ENCODE assay signal across 8 cellular contexts in the genomic region with DNA sequence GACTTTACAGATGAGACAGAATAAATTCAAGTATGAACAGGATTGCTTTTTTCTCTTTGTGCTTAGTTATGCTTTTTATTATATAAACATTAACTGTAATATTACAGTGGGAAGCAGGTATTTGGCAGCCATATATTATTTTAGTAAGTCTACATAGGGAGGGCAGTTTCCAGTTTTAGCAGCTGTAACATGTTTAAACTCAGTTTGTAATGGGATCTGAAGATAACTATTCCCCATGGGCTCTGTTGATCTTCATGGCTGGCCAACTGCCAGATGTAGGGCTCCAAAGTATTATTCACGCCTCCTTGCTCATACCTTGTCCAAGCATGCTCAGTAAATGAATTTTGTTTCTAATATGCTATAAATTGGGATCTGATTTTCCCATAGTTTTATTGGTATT.
DNase-seq lines count a peak whose midpoint lies in the region; ATAC-seq and TF ChIP-seq lines count a peak whose summit lies in the region.

No MANE protein-coding gene starts in this region.

- peak overlapping the region; percentile 42 for H3K4me3 Mint-ChIP-seq in CD4-positive, alpha-beta T cell
- peak overlapping the region; percentile 51 for H3K4me3 Mint-ChIP-seq in activated naive CD8-positive, alpha-beta T cell treated with anti-CD3 and anti-CD28 coated beads, Interleukin-2, amount 10 ng/mL, durations not matched to agents 7 days and 5 days

- in situ Hi-C loops in KBM-7 (cut with MboI; ENCODE audit: low pct_unique_long_range_greater_than_20kb, low sequenced_read_pairs) = no loop called here

- POLR2A ChIA-PET in CD4-positive, alpha-beta T cell (lab: Charles Lee) = interaction anchor here (0.9 to 1.9 kb wide), 5 partner anchors 28 to 187 kb away, joined by 3 to 24 read pairs (median 4); no protein-coding TSS in a partner anchor
- POLR2A ChIA-PET in activated naive CD8-positive, alpha-beta T cell treated with anti-CD3 and anti-CD28 coated beads, Interleukin-2, amount 10 ng/mL, durations not matched to agents 7 days and 5 days (lab: Charles Lee) = interaction anchor here (0.5 to 2.7 kb wide), 8 partner anchors 10 to 183 kb away, joined by 3 to 27 read pairs (median 4); no protein-coding TSS in a partner anchor

- CTCF ChIA-PET in CD4-positive, alpha-beta T cell (lab: Charles Lee) = interaction anchor here (1.5 kb wide), 1 partner anchor 46 kb away, joined by 6 read pairs; no protein-coding TSS in a partner anchor

- H3K4me1 ChIP-seq in tibial nerve = peaks cover 5 to 75% (median 49%) of the 10 kb centered on the region in 4 donors

- intact Hi-C loops in CD4-positive, alpha-beta T cell (cut with DNase I, micrococcal nuclease) = loop anchor here (2.0 to 10.0 kb wide), 4 partner anchors 15 to 49 kb away; no protein-coding TSS in a partner anchor

- no peak overlapping the region for H3K4me3 ChIP-seq in tibial nerve

- TF ChIP-seq CTCF in CD4-positive, alpha-beta T cell (IDR thresholded peaks at IDR 0.05) = no peak
- no peak for TF ChIP-seq CTCF in tibial nerve (IDR thresholded peaks at IDR 0.05)

- peaks cover 0 to 39% (median 4%) of the 10 kb centered on the region in 3 donors for H3K36me3 ChIP-seq in tibial nerve

- no peaks in the 10 kb centered on the region for H3K9me3 Mint-ChIP-seq in CD4-positive, alpha-beta T cell
- H3K9me3 Mint-ChIP-seq in activated naive CD8-positive, alpha-beta T cell treated with anti-CD3 and anti-CD28 coated beads, Interleukin-2, amount 10 ng/mL, durations not matched to agents 7 days and 5 days = peaks cover 11% of the 10 kb centered on the region

- TF ChIP-seq EP300 in tibial nerve (IDR thresholded peaks at IDR 0.05) = no peak

- no peak for DNase-seq in CD4-positive, alpha-beta T cell
- peak; percentile 91 for DNase-seq in NCI-H1694 treated with DMSO at 0.1 percent for 48 hours (lab: John Stamatoyannopoulos, UW)
- no peak for DNase-seq in activated naive CD8-positive, alpha-beta T cell treated with anti-CD3 and anti-CD28 coated beads, Interleukin-2, amount 10 ng/mL, durations not matched to agents 7 days and 5 days
- DNase-seq in kidney glomerular epithelial cell (lab: John Stamatoyannopoulos, UW) = peak; percentile 57
- DNase-seq in tibial nerve (ENCODE audit: low spot score in 2 of 2) = no peak
- DNase-seq in caudate nucleus (lab: John Stamatoyannopoulos, UW) = no peak
- DNase-seq in stimulated activated naive CD4-positive, alpha-beta T cell treated with Interleukin-2 at 50 U/mL for 16 hours (lab: John Stamatoyannopoulos, UW) = no peak
- DNase-seq in KBM-7 = no peak

- peaks cover 68% of the 10 kb centered on the region for H3K4me1 Mint-ChIP-seq in CD4-positive, alpha-beta T cell (ENCODE audit: low read depth)
- peaks cover 55% of the 10 kb centered on the region for H3K4me1 Mint-ChIP-seq in activated naive CD8-positive, alpha-beta T cell treated with anti-CD3 and anti-CD28 coated beads, Interleukin-2, amount 10 ng/mL, durations not matched to agents 7 days and 5 days

- peak overlapping the region; percentile 82 for H3K27ac Mint-ChIP-seq in CD4-positive, alpha-beta T cell
- peak overlapping the region; percentile 94 for H3K27ac Mint-ChIP-seq in activated naive CD8-positive, alpha-beta T cell treated with anti-CD3 and anti-CD28 coated beads, Interleukin-2, amount 10 ng/mL, durations not matched to agents 7 days and 5 days

- H3K27me3 Mint-ChIP-seq in CD4-positive, alpha-beta T cell = no peaks in the 10 kb centered on the region
- no peaks in the 10 kb centered on the region for H3K27me3 Mint-ChIP-seq in activated naive CD8-positive, alpha-beta T cell treated with anti-CD3 and anti-CD28 coated beads, Interleukin-2, amount 10 ng/mL, durations not matched to agents 7 days and 5 days

- no peak for TF ChIP-seq POLR2A in tibial nerve (IDR thresholded peaks at IDR 0.05)

- no peak overlapping the region for H3K27ac ChIP-seq in CD4-positive, alpha-beta T cell (ENCODE audit: low read depth, low read length)
- H3K27ac ChIP-seq in tibial nerve (peak overlapping the region; percentile 11 to 85 (median 78)), caudate nucleus (ENCODE audit: low read depth, low read length) (no peak overlapping the region)

- 56 to 62% methylated on average over 1 of the region's 1 CpG for WGBS in tibial nerve, 2 donors

- ATAC-seq in CD4-positive, alpha-beta T cell (ENCODE audit: poor library complexity) = no peak
- ATAC-seq in activated naive CD8-positive, alpha-beta T cell treated with anti-CD3 and anti-CD28 coated beads, Interleukin-2, amount 10 ng/mL, durations not matched to agents 7 days and 5 days (ENCODE audit: low read depth) = no peak

- H3K9me3 ChIP-seq in CD4-positive, alpha-beta T cell (ENCODE audit: control insufficient read depth, low read length) = no peaks in the 10 kb centered on the region
- no peaks in the 10 kb centered on the region for H3K9me3 ChIP-seq in tibial nerve

- H3K27me3 ChIP-seq in CD4-positive, alpha-beta T cell (ENCODE audit: control insufficient read depth, insufficient read depth, low read length) = no peaks in the 10 kb centered on the region
- H3K27me3 ChIP-seq in tibial nerve = no peaks in the 10 kb centered on the region

- H3K36me3 Mint-ChIP-seq in CD4-positive, alpha-beta T cell (ENCODE audit: low read depth) = peaks cover 54% of the 10 kb centered on the region
- peaks cover 58% of the 10 kb centered on the region for H3K36me3 Mint-ChIP-seq in activated naive CD8-positive, alpha-beta T cell treated with anti-CD3 and anti-CD28 coated beads, Interleukin-2, amount 10 ng/mL, durations not matched to agents 7 days and 5 days

Comparison
In these comparisons a context has a peak if more than half of its experiments do, and no peak if none do; other contexts are left out.
1. DNase-seq: peak in NCI-H1694 treated with DMSO at 0.1 percent for 48 hours (single experiment) and kidney glomerular epithelial cell (single experiment); none in CD4-positive, alpha-beta T cell (0 of 10), activated naive CD8-positive, alpha-beta T cell treated with anti-CD3 and anti-CD28 coated beads, Interleukin-2, amount 10 ng/mL, durations not matched to agents 7 days and 5 days (single experiment), tibial nerve (0 of 2), caudate nucleus (0 of 61), stimulated activated naive CD4-positive, alpha-beta T cell treated with Interleukin-2 at 50 U/mL for 16 hours (single experiment) and KBM-7 (single experiment).
2. H3K27ac ChIP-seq: peak in tibial nerve (4 of 4); none in CD4-positive, alpha-beta T cell (single experiment) and caudate nucleus (single experiment).